Comparison of ENCODE assay signal across 1 cellular context in genomic region chr18:23178201-23178600, GRCh38.
TF ChIP-seq lines count a peak whose summit lies in the region.

No MANE protein-coding gene starts in this region.

TF ChIP-seq in IMR-90, 13 proteins besides CTCF, POLR2A, EP300 and RAD21 (continued from another document):
- TF ChIP-seq RFX5 (IDR thresholded peaks at IDR 0.05; ENCODE audit: low read depth, low read length): no peak
- no peak for TF ChIP-seq USF2 (IDR thresholded peaks at IDR 0.05; ENCODE audit: low read depth, low read length)
- TF ChIP-seq SMC3 (IDR thresholded peaks at IDR 0.05; ENCODE audit: low read depth, low read length): no peak
- TF ChIP-seq RCOR1 (IDR thresholded peaks at IDR 0.05; ENCODE audit: insufficient replicate concordance, low read length): no peak
- TF ChIP-seq FOS (IDR thresholded peaks at IDR 0.05; ENCODE audit: low read depth, low read length): no peak
- TF ChIP-seq CHD1 (IDR thresholded peaks at IDR 0.05; ENCODE audit: low read depth, low read length): no peak
- TF ChIP-seq BHLHE40 (IDR thresholded peaks at IDR 0.05; ENCODE audit: low read depth, low read length): no peak
- no peak for TF ChIP-seq ELK1 (IDR thresholded peaks at IDR 0.05; ENCODE audit: borderline replicate concordance, low read depth, low read length)
